10 cellular contexts compared by ENCODE assay signal in genomic region chr20:21767739-21768223, GRCh38.
A peak's percentile ranks its signal among the peaks of the same experiment; 100 is the strongest.
DNase-seq lines count a peak whose midpoint lies in the region; ATAC-seq and TF ChIP-seq lines count a peak whose summit lies in the region.
"Had no signal": no experiment of that assay in that cellular context is flagged by ENCODE, and none has a peak within 500 bp of the region (broad histone marks: within the 10 kb centered on the region; RNA-seq: fewer than 3 reads in every experiment).

No MANE protein-coding gene starts in this region.

- no peak overlapping the region for H3K27ac Mint-ChIP-seq in activated naive CD4-positive, alpha-beta T cell treated with anti-CD3 and anti-CD28 coated beads for 36 hours
- H3K27ac Mint-ChIP-seq in type B pancreatic cell: peak overlapping the region; percentile 57

- no peaks in the 10 kb centered on the region for H3K9me3 Mint-ChIP-seq in activated naive CD4-positive, alpha-beta T cell treated with anti-CD3 and anti-CD28 coated beads for 36 hours
- H3K9me3 Mint-ChIP-seq in type B pancreatic cell: no peaks in the 10 kb centered on the region

- H3K4me1 Mint-ChIP-seq in activated naive CD4-positive, alpha-beta T cell treated with anti-CD3 and anti-CD28 coated beads for 36 hours (ENCODE audit: low read depth): no peaks in the 10 kb centered on the region
- peaks cover 6% of the 10 kb centered on the region for H3K4me1 Mint-ChIP-seq in type B pancreatic cell (ENCODE audit: unreplicated experiment)

- DNase-seq in activated naive CD4-positive, alpha-beta T cell treated with anti-CD3 and anti-CD28 coated beads for 36 hours: peak; percentile 7
- no peak for DNase-seq in activated naive CD4-positive, alpha-beta T cell treated with Interleukin-2 at 50 U/mL for 16 hours
- DNase-seq in RPMI7951 (ENCODE audit: low read depth) (peak; percentile 16), iPS DF 4.7 (ENCODE audit: extremely low read depth, low spot score) (peak; percentile 36), type B pancreatic cell (ENCODE audit: extremely low spot score, unreplicated experiment) (peak; percentile 81), anterior cingulate cortex (lab: John Stamatoyannopoulos, UW) (no peak), Right ventricle myocardium superior (no peak), NCI-H1694 (lab: John Stamatoyannopoulos, UW) (no peak)
- DNase-seq: activated CD4-positive, alpha-beta T cell treated with anti-CD3 and anti-CD28 coated beads for 1 hour; NK-92 treated with Interleukin-12 subunit alpha and Interleukin-12 subunit beta, amount 100 ng/mL, for 24 hours had no signal

- TF ChIP-seq CTCF in type B pancreatic cell (conservative IDR thresholded peaks at IDR 0.05): peak; percentile 74

- CTCF ChIA-PET in activated naive CD4-positive, alpha-beta T cell treated with anti-CD3 and anti-CD28 coated beads for 36 hours (lab: Charles Lee): interaction anchor here (0.6 to 2.8 kb wide), 3 partner anchors 9 to 48 kb away, joined by 3 to 15 read pairs (median 3); no protein-coding TSS in a partner anchor

- H3K27me3 Mint-ChIP-seq in activated naive CD4-positive, alpha-beta T cell treated with anti-CD3 and anti-CD28 coated beads for 36 hours (ENCODE audit: low read depth): peaks cover 7% of the 10 kb centered on the region
- H3K27me3 Mint-ChIP-seq in type B pancreatic cell: peaks cover 5% of the 10 kb centered on the region

- H3K36me3 Mint-ChIP-seq in activated naive CD4-positive, alpha-beta T cell treated with anti-CD3 and anti-CD28 coated beads for 36 hours (ENCODE audit: low read depth): no peaks in the 10 kb centered on the region
- no peaks in the 10 kb centered on the region for H3K36me3 Mint-ChIP-seq in type B pancreatic cell

- no peak for ATAC-seq in Right ventricle myocardium superior (ENCODE audit: poor library complexity)

- intact Hi-C loops in activated naive CD4-positive, alpha-beta T cell treated with anti-CD3 and anti-CD28 coated beads for 36 hours (cut with micrococcal nuclease): no loop called here
- intact Hi-C loops in Right ventricle myocardium superior (cut with DNase I): no loop called here

- no peak overlapping the region for H3K4me3 Mint-ChIP-seq in activated naive CD4-positive, alpha-beta T cell treated with anti-CD3 and anti-CD28 coated beads for 36 hours
- H3K4me3 Mint-ChIP-seq in type B pancreatic cell: peak overlapping the region; percentile 83

Comparison
In these comparisons a context has a peak if more than half of its experiments do, and no peak if none do; other contexts are left out.
1. DNase-seq: peak in activated naive CD4-positive, alpha-beta T cell treated with anti-CD3 and anti-CD28 coated beads for 36 hours (single experiment), RPMI7951 (single experiment), iPS DF 4.7 (single experiment) and type B pancreatic cell (single experiment); none in activated naive CD4-positive, alpha-beta T cell treated with Interleukin-2 at 50 U/mL for 16 hours (single experiment), anterior cingulate cortex (0 of 58), Right ventricle myocardium superior (single experiment) and NCI-H1694 (single experiment).